In genomic region chr1:226135059-226135651, GRCh38 we compare ENCODE assay signal across 10 cellular contexts. TPM values are rescaled to one million over a fixed set of nuclear protein-coding genes. Genes with fewer than 3 reads are reported as not detected.
DNase-seq lines count a peak whose midpoint lies in the region; ATAC-seq and TF ChIP-seq lines count a peak whose summit lies in the region.
"Had no signal": no experiment of that assay in that cellular context is flagged by ENCODE, and none has a peak within 500 bp of the region (broad histone marks: within the 10 kb centered on the region; RNA-seq: fewer than 3 reads in every experiment).

No MANE protein-coding gene starts in this region.

- intact Hi-C loops in activated CD4-positive, alpha-beta T cell treated with anti-CD3 and anti-CD28 coated beads for 36 hours (cut with DNase I, micrococcal nuclease), result no loop called here

- H3K27ac Mint-ChIP-seq in T-helper 1 cell treated with Interleukin-12 subunit alpha and Interleukin-12 subunit beta and Interleukin-4 antibody, amounts not matched to agents 30 μg/mL and 1 μg/mL, for 36 hours, result peak overlapping the region; percentile 19
- H3K27ac Mint-ChIP-seq in type B pancreatic cell, result peak overlapping the region; percentile 50
- no peak overlapping the region for H3K27ac Mint-ChIP-seq in activated CD4-positive, alpha-beta T cell treated with anti-CD3 and anti-CD28 coated beads for 36 hours

- H3K27me3 Mint-ChIP-seq in T-helper 1 cell treated with Interleukin-12 subunit alpha and Interleukin-12 subunit beta and Interleukin-4 antibody, amounts not matched to agents 30 μg/mL and 1 μg/mL, for 36 hours (ENCODE audit: low read depth), result no peaks in the 10 kb centered on the region
- no peaks in the 10 kb centered on the region for H3K27me3 Mint-ChIP-seq in type B pancreatic cell
- no peaks in the 10 kb centered on the region for H3K27me3 Mint-ChIP-seq in activated CD4-positive, alpha-beta T cell treated with anti-CD3 and anti-CD28 coated beads for 36 hours

- no peak for ATAC-seq in activated CD4-positive, alpha-beta T cell treated with anti-CD3 and anti-CD28 coated beads for 36 hours
- no peak for ATAC-seq in GM21423 (IDR thresholded peaks at IDR 0.05; ENCODE audit: unreplicated experiment)

- DNase-seq in T-helper 1 cell (no peak), amniotic epithelial cell (ENCODE audit: low read depth) (peak; percentile 48), kidney tubule cell (ENCODE audit: low spot score) (peak; percentile 46), type B pancreatic cell (ENCODE audit: extremely low spot score, unreplicated experiment) (no peak), NCI-H748 treated with DMSO at 0.1 percent for 48 hours (lab: John Stamatoyannopoulos, UW) (no peak)
- no peak for DNase-seq in activated CD4-positive, alpha-beta T cell treated with anti-CD3 and anti-CD28 coated beads for 36 hours
- DNase-seq: effector CD8-positive, alpha-beta T cell; NCI-H345 had no signal

- CTCF ChIA-PET in activated CD4-positive, alpha-beta T cell treated with anti-CD3 and anti-CD28 coated beads for 36 hours (lab: Charles Lee), result interaction anchor here (4.6 kb wide), 1 partner anchor 10 kb away, joined by 22 read pairs; no protein-coding TSS in a partner anchor

- POLR2A ChIA-PET in activated CD4-positive, alpha-beta T cell treated with anti-CD3 and anti-CD28 coated beads for 36 hours (lab: Charles Lee), result no interaction called here

- H3K9me3 Mint-ChIP-seq in T-helper 1 cell treated with Interleukin-12 subunit alpha and Interleukin-12 subunit beta and Interleukin-4 antibody, amounts not matched to agents 30 μg/mL and 1 μg/mL, for 36 hours, result no peaks in the 10 kb centered on the region
- H3K9me3 Mint-ChIP-seq in type B pancreatic cell, result no peaks in the 10 kb centered on the region
- no peaks in the 10 kb centered on the region for H3K9me3 Mint-ChIP-seq in activated CD4-positive, alpha-beta T cell treated with anti-CD3 and anti-CD28 coated beads for 36 hours (ENCODE audit: low read depth)

- no peaks in the 10 kb centered on the region for H3K36me3 Mint-ChIP-seq in T-helper 1 cell treated with Interleukin-12 subunit alpha and Interleukin-12 subunit beta and Interleukin-4 antibody, amounts not matched to agents 30 μg/mL and 1 μg/mL, for 36 hours (ENCODE audit: low read depth)
- H3K36me3 Mint-ChIP-seq in type B pancreatic cell, result peaks cover 4% of the 10 kb centered on the region
- no peaks in the 10 kb centered on the region for H3K36me3 Mint-ChIP-seq in activated CD4-positive, alpha-beta T cell treated with anti-CD3 and anti-CD28 coated beads for 36 hours (ENCODE audit: low read depth)

- peaks cover 4% of the 10 kb centered on the region for H3K4me1 Mint-ChIP-seq in T-helper 1 cell treated with Interleukin-12 subunit alpha and Interleukin-12 subunit beta and Interleukin-4 antibody, amounts not matched to agents 30 μg/mL and 1 μg/mL, for 36 hours (ENCODE audit: low read depth)
- peaks cover 23% of the 10 kb centered on the region for H3K4me1 Mint-ChIP-seq in type B pancreatic cell (ENCODE audit: unreplicated experiment)
- no peaks in the 10 kb centered on the region for H3K4me1 Mint-ChIP-seq in activated CD4-positive, alpha-beta T cell treated with anti-CD3 and anti-CD28 coated beads for 36 hours

- no peak overlapping the region for H3K4me3 Mint-ChIP-seq in T-helper 1 cell treated with Interleukin-12 subunit alpha and Interleukin-12 subunit beta and Interleukin-4 antibody, amounts not matched to agents 30 μg/mL and 1 μg/mL, for 36 hours
- H3K4me3 Mint-ChIP-seq in type B pancreatic cell, result peak overlapping the region; percentile 1
- no peak overlapping the region for H3K4me3 Mint-ChIP-seq in activated CD4-positive, alpha-beta T cell treated with anti-CD3 and anti-CD28 coated beads for 36 hours

- TF ChIP-seq CTCF in type B pancreatic cell (conservative IDR thresholded peaks at IDR 0.05), result no peak

RNA-seq across cellular contexts. Expression of gene ACBD3, which starts 51.4 kb away (rescaled TPM):
- 37.4 and 56.9 TPM in 2 replicates for total RNA-seq in type B pancreatic cell (ENCODE audit: low replicate concordance)
- 10 to 100 TPM; 17.0 to 20.2 TPM for total RNA-seq in activated CD4-positive, alpha-beta T cell treated with anti-CD3 and anti-CD28 coated beads for 36 hours

Comparison
In these comparisons a context has a peak if more than half of its experiments do, and no peak if none do; other contexts are left out.
1. DNase-seq: peak in amniotic epithelial cell (single experiment) and kidney tubule cell (single experiment); none in T-helper 1 cell (0 of 5), type B pancreatic cell (single experiment), activated CD4-positive, alpha-beta T cell treated with anti-CD3 and anti-CD28 coated beads for 36 hours (single experiment) and NCI-H748 treated with DMSO at 0.1 percent for 48 hours (single experiment).